ENCODE assay signal across 16 cellular contexts in genomic region chr15:54820811-54821210, GRCh38.
A peak's percentile ranks its signal among the peaks of the same experiment; 100 is the strongest.
DNase-seq lines count a peak whose midpoint lies in the region; FAIRE-seq and TF ChIP-seq lines count a peak whose summit lies in the region.
"Had no signal": no experiment of that assay in that cellular context is flagged by ENCODE, and none has a peak within 500 bp of the region (broad histone marks: within the 10 kb centered on the region; RNA-seq: fewer than 3 reads in every experiment).

No MANE protein-coding gene starts in this region.

- H3K27me3 ChIP-seq in adrenal gland: no peaks in the 10 kb centered on the region

- no peaks in the 10 kb centered on the region for H3K9me3 ChIP-seq in adrenal gland (replicated peaks in 1 of 3)

- no peak overlapping the region for H3K4me3 ChIP-seq in adrenal gland

- no peak for TF ChIP-seq POLR2A in adrenal gland (IDR thresholded peaks at IDR 0.05)
- no peak for TF ChIP-seq POLR2A in H54 (IDR thresholded peaks at IDR 0.05; ENCODE audit: low read depth, low read length)

- no peak for TF ChIP-seq CTCF in adrenal gland (IDR thresholded peaks at IDR 0.05)
- no peak for TF ChIP-seq CTCF in GM13977 (IDR thresholded peaks at IDR 0.05; ENCODE audit: extremely low read depth, insufficient read depth, missing control alignments)

- peak overlapping the region in 2 of 5 donors; percentile 26 to 49 for H3K27ac ChIP-seq in adrenal gland
- H3K27ac ChIP-seq: C4-2B had no signal

- no peaks in the 10 kb centered on the region for H3K36me3 ChIP-seq in adrenal gland (replicated peaks in 1 of 2)

- FAIRE-seq in H54 (lab: Jason Lieb, UNC): no peak

- intact Hi-C loops in adrenal gland (cut with DNase I): no loop called here
- intact Hi-C loops in posterior cingulate gyrus (cut with DNase I): no loop called here

- in situ Hi-C loops in GM13977 (cut with MboI; ENCODE audit: low pct_unique_long_range_greater_than_20kb, low sequenced_read_pairs, unreplicated experiment): no loop called here

- H3K4me1 ChIP-seq in adrenal gland (replicated peaks in 1 of 2): no peaks in the 10 kb centered on the region

- WGBS in adrenal gland, 4 donors: 61 to 72% (median 68%) methylated on average over 5 of the region's 5 CpGs

- DNase-seq in CD1c-positive myeloid dendritic cell (ENCODE audit: extremely low spot score) (peak; percentile 21), adrenal gland (peak in 4 of 7 donors; percentile 10 to 39 (median 30)), inferior parietal cortex (ENCODE audit: extremely low spot score) (peak; percentile 43), posterior cingulate gyrus (peak in 6 of 10 donors; percentile 16 to 81 (median 31)), H54 (ENCODE audit: insufficient read length, low spot score) (no peak), GM13977 (ENCODE audit: low spot score) (no peak), NCI-H2171 treated with DMSO at 0.1 percent for 48 hours (lab: John Stamatoyannopoulos, UW) (no peak), A172 (ENCODE audit: low spot score) (no peak)
- DNase-seq: DMS79 treated with DMSO at 0.1 percent for 48 hours, Karpas-422, NCI-H1105, NCI-H1694 treated with DMSO at 0.1 percent for 48 hours, NCI-H510A, NCI-H774, SIG-M5 had no signal

Comparison
In these comparisons a context has a peak if more than half of its experiments do, and no peak if none do; other contexts are left out.
1. DNase-seq: peak in CD1c-positive myeloid dendritic cell (single experiment), adrenal gland (4 of 7), inferior parietal cortex (single experiment) and posterior cingulate gyrus (6 of 10); none in H54 (single experiment), GM13977 (single experiment), NCI-H2171 treated with DMSO at 0.1 percent for 48 hours (single experiment) and A172 (single experiment).